2 cellular contexts compared by ENCODE assay signal in genomic region chr7:44063894-44064651, GRCh38.
A peak's percentile ranks its signal among the peaks of the same experiment; 100 is the strongest.
TF ChIP-seq lines count a peak whose summit lies in the region.

No MANE protein-coding gene starts in this region.

TF ChIP-seq in SK-N-SH, 30 proteins besides CTCF, POLR2A, EP300 and RAD21 (continued from another document):
- peak; percentile 55 for TF ChIP-seq REST (IDR thresholded peaks at IDR 0.05; ENCODE audit: low read depth, low read length)

TF ChIP-seq in SK-N-SH treated with all-trans-retinoic acid at 6 μM for 48 hours, 23 proteins besides CTCF, POLR2A, EP300 and RAD21 (continued from another document):
- TF ChIP-seq CREB5 (CRISPR knock-in tag; IDR thresholded peaks at IDR 0.05; ENCODE audit: low read depth): no peak
- no peak for TF ChIP-seq POU6F1 (CRISPR knock-in tag; IDR thresholded peaks at IDR 0.05; ENCODE audit: borderline replicate concordance, low read depth)
- no peak for TF ChIP-seq CSRNP3 (CRISPR knock-in tag; IDR thresholded peaks at IDR 0.05)
- TF ChIP-seq TOX (CRISPR knock-in tag; IDR thresholded peaks at IDR 0.05; ENCODE audit: borderline replicate concordance): no peak
- no peak for TF ChIP-seq ISL1 (CRISPR knock-in tag; IDR thresholded peaks at IDR 0.05)
- TF ChIP-seq RARB (CRISPR knock-in tag; IDR thresholded peaks at IDR 0.05): no peak
- no peak for TF ChIP-seq PPARA (CRISPR knock-in tag; IDR thresholded peaks at IDR 0.05; ENCODE audit: borderline replicate concordance)
- TF ChIP-seq BACH2 (CRISPR knock-in tag; IDR thresholded peaks at IDR 0.05; ENCODE audit: borderline replicate concordance): no peak
- no peak for TF ChIP-seq ZNF70 (CRISPR knock-in tag; IDR thresholded peaks at IDR 0.05)
- TF ChIP-seq OSR1 (CRISPR knock-in tag; IDR thresholded peaks at IDR 0.05): no peak
- no peak for TF ChIP-seq PATZ1 (CRISPR knock-in tag; IDR thresholded peaks at IDR 0.05; ENCODE audit: borderline replicate concordance)
